ENCODE assay signal across 8 cellular contexts in genomic region chr1:88684482-88685238, GRCh38.
DNase-seq lines count a peak whose midpoint lies in the region; ATAC-seq lines count a peak whose summit lies in the region.

No MANE protein-coding gene starts in this region.

- ATAC-seq in GM18858 (IDR thresholded peaks at IDR 0.05; ENCODE audit: unreplicated experiment): peak; percentile 18
- peak; percentile 41 for ATAC-seq in HG03097 (IDR thresholded peaks at IDR 0.05; ENCODE audit: low FRiP score, unreplicated experiment)
- peak; percentile 27 to 34 for ATAC-seq in activated CD4-positive, CD25-positive, alpha-beta regulatory T cell treated with anti-CD3 and anti-CD28 coated beads, Interleukin-2, amount 50 U/mL, for 24 hours

- H3K27ac ChIP-seq in cingulate gyrus (ENCODE audit: low read depth, low read length): peak overlapping the region; percentile 62

- DNase-seq in ACHN (peak; percentile 71), NCI-H2227 treated with DMSO at 0.1 percent for 48 hours (lab: John Stamatoyannopoulos, UW) (peak; percentile 75), left kidney (ENCODE audit: low read depth, low spot score) (peak; percentile 92)
- DNase-seq in stimulated activated CD4-positive, alpha-beta T cell treated with anti-CD3 and anti-CD28 coated beads, Interleukin-2, amount 100 ng/mL, for 48 hours: peak; percentile 49 to 53

- in situ Hi-C loops in ACHN (cut with HindIII; ENCODE audit: low pct_ligation_motif_present, low pct_unique_long_range_greater_than_20kb, low sequenced_read_pairs): no loop called here

Comparison
In these comparisons a context has a peak if more than half of its experiments do, and no peak if none do; other contexts are left out.
1. Peak in every context shown above with its lines: DNase-seq, ATAC-seq and H3K27ac ChIP-seq.